In genomic region chr20:2652724-2653510, GRCh38 we compare ENCODE assay signal across 8 cellular contexts. TPM values are rescaled to one million over a fixed set of nuclear protein-coding genes. Genes with fewer than 3 reads are reported as not detected.
DNase-seq lines count a peak whose midpoint lies in the region; ATAC-seq and TF ChIP-seq lines count a peak whose summit lies in the region.

No MANE protein-coding gene starts in this region.

- in situ Hi-C loops in KBM-7 (cut with MboI; ENCODE audit: low pct_unique_long_range_greater_than_20kb, low sequenced_read_pairs), result no loop called here

- peak overlapping the region; percentile 93 for H3K4me3 Mint-ChIP-seq in T-helper 2 cell treated with Interferon-gamma antibody and Interleukin-4, amounts not matched to agents 5 μg/mL and 100 μg/mL, for 36 hours

- H3K27me3 ChIP-seq in muscle layer of duodenum (ENCODE audit: low read depth, low read length), result no peaks in the 10 kb centered on the region
- no peaks in the 10 kb centered on the region for H3K27me3 ChIP-seq in tibial nerve

- H3K9me3 ChIP-seq in muscle layer of duodenum (ENCODE audit: control insufficient read depth in 1 of 2, low read length in 2 of 2) (no peaks in the 10 kb centered on the region), tibial nerve (no peaks in the 10 kb centered on the region)

- H3K27me3 Mint-ChIP-seq in T-helper 2 cell treated with Interferon-gamma antibody and Interleukin-4, amounts not matched to agents 5 μg/mL and 100 μg/mL, for 36 hours (ENCODE audit: low read depth), result no peaks in the 10 kb centered on the region

- WGBS in tibial nerve, 2 donors, result 0 to 1% methylated on average over 31 to 32 of the region's 56 CpGs

- H3K4me1 ChIP-seq in muscle layer of duodenum (ENCODE audit: control insufficient read depth in 1 of 2, insufficient read depth in 2 of 2, low read length in 2 of 2), result peaks cover 6 to 18% of the 10 kb centered on the region in 2 donors
- H3K4me1 ChIP-seq in tibial nerve, result peaks cover 0 to 26% (median 19%) of the 10 kb centered on the region in 4 donors

- H3K4me3 ChIP-seq in muscle layer of duodenum (ENCODE audit: low read depth in 1 of 2, low read length in 2 of 2), result peak overlapping the region; percentile 96 to 99
- H3K4me3 ChIP-seq in tibial nerve, result peak overlapping the region; percentile 69 to 95 (median 90)

- H3K27ac Mint-ChIP-seq in T-helper 2 cell treated with Interferon-gamma antibody and Interleukin-4, amounts not matched to agents 5 μg/mL and 100 μg/mL, for 36 hours, result peak overlapping the region; percentile 82

- H3K36me3 ChIP-seq in muscle layer of duodenum (ENCODE audit: control insufficient read depth in 1 of 2, insufficient read depth in 2 of 2, low read length in 2 of 2) (peaks cover 30 to 40% of the 10 kb centered on the region in 2 donors), tibial nerve (peaks cover 3 to 40% (median 29%) of the 10 kb centered on the region in 3 donors)

- peak; percentile 69 for TF ChIP-seq POLR2A in erythroblast (IDR thresholded peaks at IDR 0.05; ENCODE audit: low read length)
- TF ChIP-seq POLR2A in tibial nerve (IDR thresholded peaks at IDR 0.05), result no peak

- ATAC-seq in GM19463 (IDR thresholded peaks at IDR 0.05; ENCODE audit: unreplicated experiment), result peak; percentile 43
- ATAC-seq in HG03520 (IDR thresholded peaks at IDR 0.05; ENCODE audit: unreplicated experiment), result peak; percentile 38

- H3K9me3 Mint-ChIP-seq in T-helper 2 cell treated with Interferon-gamma antibody and Interleukin-4, amounts not matched to agents 5 μg/mL and 100 μg/mL, for 36 hours, result no peaks in the 10 kb centered on the region

- TF ChIP-seq CTCF in tibial nerve (IDR thresholded peaks at IDR 0.05), result peak in 1 of 5 experiments; percentile 7

- no peak for TF ChIP-seq EP300 in tibial nerve (IDR thresholded peaks at IDR 0.05)

- peaks cover 50% of the 10 kb centered on the region for H3K36me3 Mint-ChIP-seq in T-helper 2 cell treated with Interferon-gamma antibody and Interleukin-4, amounts not matched to agents 5 μg/mL and 100 μg/mL, for 36 hours (ENCODE audit: low read depth)

- DNase-seq in DMS53 treated with DMSO at 0.1 percent for 48 hours (lab: John Stamatoyannopoulos, UW; ENCODE audit: unreplicated experiment) (peak; percentile 0), erythroblast (lab: John Stamatoyannopoulos, UW) (peak; percentile 52 to 65), tibial nerve (ENCODE audit: low spot score in 2 of 2) (peak in 1 of 2 donors; percentile 12), KBM-7 (no peak)
- no peak for DNase-seq in T-helper 2 cell treated with Interferon-gamma antibody and Interleukin-4, amounts not matched to agents 5 μg/mL and 100 μg/mL, for 36 hours (ENCODE audit: low spot score)

- peak overlapping the region; percentile 63 for H3K27ac ChIP-seq in muscle layer of duodenum (ENCODE audit: low read length)
- H3K27ac ChIP-seq in tibial nerve, result peak overlapping the region; percentile 54 to 95 (median 88)

- H3K4me1 Mint-ChIP-seq in T-helper 2 cell treated with Interferon-gamma antibody and Interleukin-4, amounts not matched to agents 5 μg/mL and 100 μg/mL, for 36 hours (ENCODE audit: low read depth), result peaks cover 26% of the 10 kb centered on the region

RNA-seq across cellular contexts. Expression of gene NOP56, which starts 0.5 kb away (rescaled TPM):
- 100 to 1,000 TPM in 1 of 4 donors, 10 to 100 TPM in 3; 80.0 to 141 (median 87.6) TPM for total RNA-seq in tibial nerve

RNA-seq across cellular contexts. Expression of gene IDH3B, which starts 11.1 kb away (rescaled TPM):
- 100 to 1,000 TPM; 101 to 141 (median 116) TPM for total RNA-seq in tibial nerve

RNA-seq across cellular contexts. Expression of gene EBF4, which starts 39.7 kb away (rescaled TPM):
- total RNA-seq in tibial nerve, result 10 to 100 TPM in 2 of 4 donors, 1 to 10 TPM in 2; 4.8 to 17.5 (median 10.4) TPM

Comparison
In these comparisons a context has a peak if more than half of its experiments do, and no peak if none do; other contexts are left out.
1. DNase-seq: peak in DMS53 treated with DMSO at 0.1 percent for 48 hours (single experiment) and erythroblast (2 of 2); none in T-helper 2 cell treated with Interferon-gamma antibody and Interleukin-4, amounts not matched to agents 5 μg/mL and 100 μg/mL, for 36 hours (single experiment) and KBM-7 (single experiment).